In the genomic region with DNA sequence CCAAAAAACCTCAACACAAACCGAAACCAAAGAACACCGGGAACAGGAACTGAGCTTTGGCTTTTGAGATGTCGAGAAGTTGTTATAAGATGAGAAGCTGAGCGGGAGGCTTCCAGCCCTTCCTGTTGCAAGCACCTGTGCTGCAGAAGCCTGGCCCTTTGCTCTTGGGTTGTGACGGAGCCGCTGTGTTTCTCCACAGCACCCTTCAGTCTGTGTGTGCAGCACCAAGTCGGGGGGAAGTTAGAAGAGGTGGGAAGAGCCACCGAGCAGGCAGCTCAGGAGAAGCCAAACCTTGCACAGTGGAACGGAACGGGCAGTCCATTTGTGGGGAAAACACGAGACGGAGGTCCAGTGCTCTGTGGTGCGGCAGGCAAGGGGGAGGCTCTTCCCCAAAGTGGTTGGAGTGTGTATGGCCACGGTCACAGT, we compare ENCODE assay signal across 9 cellular contexts.
A peak's percentile ranks its signal among the peaks of the same experiment; 100 is the strongest.
DNase-seq lines count a peak whose midpoint lies in the region; ATAC-seq and TF ChIP-seq lines count a peak whose summit lies in the region.
"Had no signal": no experiment of that assay in that cellular context is flagged by ENCODE, and none has a peak within 500 bp of the region (broad histone marks: within the 10 kb centered on the region; RNA-seq: fewer than 3 reads in every experiment).

No MANE protein-coding gene starts in this region.

- no peaks in the 10 kb centered on the region for H3K36me3 Mint-ChIP-seq in activated CD4-positive, alpha-beta memory T cell treated with anti-CD3 and anti-CD28 coated beads for 36 hours

- H3K4me1 Mint-ChIP-seq in activated CD4-positive, alpha-beta memory T cell treated with anti-CD3 and anti-CD28 coated beads for 36 hours (ENCODE audit: low read depth): peaks cover 20% of the 10 kb centered on the region

- H3K9me3 Mint-ChIP-seq in activated CD4-positive, alpha-beta memory T cell treated with anti-CD3 and anti-CD28 coated beads for 36 hours: no peaks in the 10 kb centered on the region

- peak overlapping the region; percentile 16 for H3K4me3 ChIP-seq in AG04449 (ENCODE audit: low read depth, low read length)
- peak overlapping the region; percentile 49 for H3K4me3 ChIP-seq in lower lobe of right lung

- peaks cover 16% of the 10 kb centered on the region for H3K4me1 ChIP-seq in lower lobe of right lung

- peak overlapping the region; percentile 68 for H3K27ac ChIP-seq in lower lobe of right lung

- H3K4me3 Mint-ChIP-seq in activated CD4-positive, alpha-beta memory T cell treated with anti-CD3 and anti-CD28 coated beads for 36 hours: peak overlapping the region; percentile 64

- H3K27me3 Mint-ChIP-seq in activated CD4-positive, alpha-beta memory T cell treated with anti-CD3 and anti-CD28 coated beads for 36 hours: peaks cover 3% of the 10 kb centered on the region

- ATAC-seq in HG03175 (IDR thresholded peaks at IDR 0.05; ENCODE audit: unreplicated experiment) (peak; percentile 41), lower lobe of right lung (peak; percentile 62 to 67), HG02884 (IDR thresholded peaks at IDR 0.05; ENCODE audit: unreplicated experiment) (no peak)

- H3K27ac Mint-ChIP-seq in activated CD4-positive, alpha-beta memory T cell treated with anti-CD3 and anti-CD28 coated beads for 36 hours: no peak overlapping the region

- DNase-seq in AG04449 (ENCODE audit: low read depth, low spot score): no peak
- DNase-seq in activated CD4-positive, alpha-beta memory T cell treated with anti-CD3 and anti-CD28 coated beads for 36 hours: peak; percentile 31
- peak; percentile 59 for DNase-seq in lower lobe of right lung
- no peak for DNase-seq in NK-92 treated with Interleukin-12 subunit alpha and Interleukin-12 subunit beta, amount 100 ng/mL, for 24 hours (lab: John Stamatoyannopoulos, UW)
- no peak for DNase-seq in NK-92 (lab: John Stamatoyannopoulos, UW; ENCODE audit: unreplicated experiment)
- DNase-seq in GM13976 (ENCODE audit: low spot score): no peak
- DNase-seq: cerebellar nuclear complex had no signal

- CTCF ChIA-PET in AG04449 (lab: Yijun Ruan, JAX): no interaction called here
- CTCF ChIA-PET in activated CD4-positive, alpha-beta memory T cell treated with anti-CD3 and anti-CD28 coated beads for 36 hours (lab: Charles Lee): interaction anchor here (1.2 to 1.4 kb wide), 2 partner anchors 8 to 13 kb away, joined by 3 read pairs; no protein-coding TSS in a partner anchor

- POLR2A ChIA-PET in AG04449 (lab: Yijun Ruan, JAX): no interaction called here
- POLR2A ChIA-PET in activated CD4-positive, alpha-beta memory T cell treated with anti-CD3 and anti-CD28 coated beads for 36 hours (lab: Charles Lee): no interaction called here

- in situ Hi-C loops in GM13976 (cut with MboI; ENCODE audit: low sequenced_read_pairs, unreplicated experiment): no loop called here

- intact Hi-C loops in activated CD4-positive, alpha-beta memory T cell treated with anti-CD3 and anti-CD28 coated beads for 36 hours (cut with micrococcal nuclease): no loop called here
- intact Hi-C loops in lower lobe of right lung (cut with DNase I): no loop called here

- H3K27me3 ChIP-seq in lower lobe of right lung (ENCODE audit: low read depth): no peaks in the 10 kb centered on the region

- no peaks in the 10 kb centered on the region for H3K9me3 ChIP-seq in lower lobe of right lung

- no peaks in the 10 kb centered on the region for H3K36me3 ChIP-seq in lower lobe of right lung

- TF ChIP-seq CTCF in AG04449 (IDR thresholded peaks at IDR 0.05; ENCODE audit: insufficient read depth, low read length, missing control alignments): no peak
- TF ChIP-seq CTCF in lower lobe of right lung (IDR thresholded peaks at IDR 0.05): no peak
- TF ChIP-seq CTCF in GM13976 (IDR thresholded peaks at IDR 0.05; ENCODE audit: borderline replicate concordance, control extremely low read depth, extremely low read depth, insufficient read depth, missing control alignments): no peak

Comparison
In these comparisons a context has a peak if more than half of its experiments do, and no peak if none do; other contexts are left out.
1. DNase-seq: peak in activated CD4-positive, alpha-beta memory T cell treated with anti-CD3 and anti-CD28 coated beads for 36 hours (single experiment) and lower lobe of right lung (single experiment); none in AG04449 (single experiment), NK-92 treated with Interleukin-12 subunit alpha and Interleukin-12 subunit beta, amount 100 ng/mL, for 24 hours (single experiment), NK-92 (single experiment) and GM13976 (single experiment).